Comparison of ENCODE assay signal across 8 cellular contexts in the genomic region with DNA sequence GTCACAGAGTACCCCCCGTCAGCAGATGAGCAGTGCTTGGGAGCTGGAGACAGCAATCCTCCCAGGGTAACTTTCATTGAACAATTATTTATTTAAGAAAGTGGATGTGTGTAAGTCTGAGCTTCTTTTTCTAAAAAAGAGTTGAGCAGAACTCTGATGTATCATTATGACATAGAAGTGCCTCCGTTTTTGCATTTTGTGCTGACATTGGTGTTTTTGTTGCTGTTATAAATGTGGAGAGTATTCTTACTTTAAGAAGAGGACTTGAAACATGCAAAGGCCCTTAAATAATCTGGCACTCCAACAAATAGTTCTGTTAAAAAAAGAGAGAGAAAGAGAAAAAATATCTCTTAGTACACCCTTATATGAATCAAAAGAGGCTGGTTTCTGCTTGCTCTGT.
"Had no signal": no experiment of that assay in that cellular context is flagged by ENCODE, and none has a peak within 500 bp of the region (broad histone marks: within the 10 kb centered on the region; RNA-seq: fewer than 3 reads in every experiment).

No MANE protein-coding gene starts in this region.

- H3K36me3 ChIP-seq: HAP-1 had no signal

- H3K27ac Mint-ChIP-seq: HFFc6, IgD-negative memory B cell had no signal

- DNase-seq: GOT3, H7, HFFc6, KG1 had no signal

- ATAC-seq: HCT116 had no signal

- H3K36me3 Mint-ChIP-seq: IgD-negative memory B cell had no signal

- H3K4me3 Mint-ChIP-seq: HFFc6, IgD-negative memory B cell had no signal

- H3K4me3 ChIP-seq: HAP-1 had no signal

- H3K4me1 Mint-ChIP-seq: IgD-negative memory B cell had no signal

- H3K27me3 Mint-ChIP-seq: IgD-negative memory B cell had no signal

- H3K27ac ChIP-seq: HL-60 had no signal

- H3K9me3 ChIP-seq: HAP-1 had no signal
